Comparison of ENCODE assay signal across 20 cellular contexts in genomic region chr14:49774111-49774510, GRCh38. TPM values are rescaled to one million over a fixed set of nuclear protein-coding genes. Genes with fewer than 3 reads are reported as not detected.
DNase-seq lines count a peak whose midpoint lies in the region; TF ChIP-seq lines count a peak whose summit lies in the region.
"Had no signal": no experiment of that assay in that cellular context is flagged by ENCODE, and none has a peak within 500 bp of the region (broad histone marks: within the 10 kb centered on the region; RNA-seq: fewer than 3 reads in every experiment).

No MANE protein-coding gene starts in this region.

- no TSS peak for BruUV-seq in MCF 10A (replicated peaks; lab: Mats Ljungman, UMichigan)

- DNase-seq in DMS 273 (lab: John Stamatoyannopoulos, UW; ENCODE audit: unreplicated experiment) (peak; percentile 14), DMS 273 treated with DMSO at 0.1 percent for 48 hours (lab: John Stamatoyannopoulos, UW) (no peak), EH (ENCODE audit: low read depth) (peak; percentile 16), adipocyte (ENCODE audit: low read depth) (peak; percentile 50), neural crest cell (ENCODE audit: low read depth, low spot score) (no peak), GM20000 (ENCODE audit: low spot score) (no peak), MCF 10A (ENCODE audit: unreplicated experiment) (no peak), AG08395 (ENCODE audit: low spot score) (no peak)
- DNase-seq: activated CD4-positive, alpha-beta T cell treated with anti-CD3 and anti-CD28 coated beads for 4 hours; activated naive CD4-positive, alpha-beta T cell treated with anti-CD3 and anti-CD28 coated beads, Interleukin-2, amount 50 U/mL, for 16 hours; amygdala; H7; left colon; NCI-H146; NCI-H2107; Right ventricle myocardium superior; spleen; stimulated activated CD4-positive, alpha-beta T cell treated with anti-CD3 and anti-CD28 coated beads, Interleukin-2, amount 100 ng/mL, for 24 hours; stimulated activated naive CD8-positive, alpha-beta T cell treated with anti-CD3 and anti-CD28 coated beads, Interleukin-15, Interleukin-2, amounts not matched to agents 100 U/mL and 50 U/mL, for 24 hours had no signal

- H3K4me3 Mint-ChIP-seq in neural crest cell (peak overlapping the region; percentile 41), MCF 10A (ENCODE audit: unreplicated experiment) (no peak overlapping the region)

- no peaks in the 10 kb centered on the region for H3K27me3 ChIP-seq in adipocyte (replicated peaks; ENCODE audit: control insufficient read depth, insufficient read depth, low read length)
- H3K27me3 ChIP-seq: spleen had no signal

- POLR2A ChIA-PET in MCF 10A (lab: Yijun Ruan, JAX), result interaction anchor here (0.8 to 1.3 kb wide), 2 partner anchors 140 to 188 kb away, joined by 3 read pairs; partner anchors contain the start of genes DNAAF2 and RPS29

- peaks cover 21% of the 10 kb centered on the region for H3K4me1 ChIP-seq in adipocyte (ENCODE audit: control insufficient read depth, insufficient read depth, low read length)
- H3K4me1 ChIP-seq: parathyroid adenoma had no signal

- no peak overlapping the region for H3K9ac ChIP-seq in adipocyte (ENCODE audit: low read length)
- H3K9ac ChIP-seq: parathyroid adenoma had no signal

- CTCF ChIA-PET in MCF 10A (lab: Yijun Ruan, JAX), result interaction anchor here (1.9 kb wide), 1 partner anchor 140 kb away, joined by 6 read pairs; no protein-coding TSS in a partner anchor

- H3K4me1 Mint-ChIP-seq in neural crest cell (peaks cover 24% of the 10 kb centered on the region), MCF 10A (ENCODE audit: insufficient read depth, unreplicated experiment) (peaks cover 17% of the 10 kb centered on the region)

- H3K36me3 ChIP-seq in adipocyte (ENCODE audit: control insufficient read depth, insufficient read depth, low read length, severe bottlenecking), result peaks cover 65% of the 10 kb centered on the region

- H3K9me3 Mint-ChIP-seq in neural crest cell (no peaks in the 10 kb centered on the region), MCF 10A (ENCODE audit: unreplicated experiment) (no peaks in the 10 kb centered on the region)

- H3K27me3 Mint-ChIP-seq in neural crest cell (ENCODE audit: low read depth), result no peaks in the 10 kb centered on the region
- H3K27me3 Mint-ChIP-seq in MCF 10A (ENCODE audit: insufficient read depth, unreplicated experiment), result no peaks in the 10 kb centered on the region

- intact Hi-C loops in MCF 10A (cut with micrococcal nuclease), result no loop called here

- H3K27ac Mint-ChIP-seq in neural crest cell (ENCODE audit: unreplicated experiment) (no peak overlapping the region), MCF 10A (ENCODE audit: low read depth, unreplicated experiment) (no peak overlapping the region)

- H3K4me3 ChIP-seq in adipocyte (ENCODE audit: low read length), result no peak overlapping the region
- H3K4me3 ChIP-seq: spleen had no signal

- peaks cover 3% of the 10 kb centered on the region for H3K36me3 Mint-ChIP-seq in neural crest cell (ENCODE audit: low read depth)
- H3K36me3 Mint-ChIP-seq in MCF 10A (ENCODE audit: insufficient read depth, unreplicated experiment), result peaks cover 71% of the 10 kb centered on the region

- TF ChIP-seq CTCF in neural crest cell (conservative IDR thresholded peaks at IDR 0.05), result no peak
- TF ChIP-seq CTCF in GM20000 (IDR thresholded peaks at IDR 0.05; ENCODE audit: extremely low read depth, missing control alignments), result no peak
- no peak for TF ChIP-seq CTCF in MCF 10A (IDR thresholded peaks at IDR 0.05; ENCODE audit: unreplicated experiment)

- no peaks in the 10 kb centered on the region for H3K9me3 ChIP-seq in adipocyte (ENCODE audit: control insufficient read depth, low read length)
- H3K9me3 ChIP-seq: spleen had no signal

RNA-seq across cellular contexts. Expression of gene KLHDC2, which starts 6.2 kb away (rescaled TPM):
- 36.1 and 36.4 TPM in 2 replicates for total RNA-seq in neural crest cell
- 28.3 and 32.4 TPM in 2 replicates for total RNA-seq in MCF 10A (2022)

Comparison
In these comparisons a context has a peak if more than half of its experiments do, and no peak if none do; other contexts are left out.
1. DNase-seq: peak in DMS 273 (single experiment), EH (single experiment) and adipocyte (single experiment); none in DMS 273 treated with DMSO at 0.1 percent for 48 hours (single experiment), neural crest cell (single experiment), GM20000 (single experiment), MCF 10A (single experiment) and AG08395 (single experiment).